In genomic region chr20:3072530-3073250, GRCh38 we compare ENCODE assay signal across 12 cellular contexts. TPM values are rescaled to one million over a fixed set of nuclear protein-coding genes. Genes with fewer than 3 reads are reported as not detected.
A peak's percentile ranks its signal among the peaks of the same experiment; 100 is the strongest.
DNase-seq lines count a peak whose midpoint lies in the region; ATAC-seq, FAIRE-seq and TF ChIP-seq lines count a peak whose summit lies in the region.
"Had no signal": no experiment of that assay in that cellular context is flagged by ENCODE, and none has a peak within 500 bp of the region (broad histone marks: within the 10 kb centered on the region; RNA-seq: fewer than 3 reads in every experiment).

No MANE protein-coding gene starts in this region.

- H3K27ac Mint-ChIP-seq in activated CD4-positive, alpha-beta T cell treated with anti-CD3 and anti-CD28 coated beads for 36 hours, result peak overlapping the region; percentile 87
- H3K27ac Mint-ChIP-seq in activated CD8-positive, alpha-beta T cell treated with anti-CD3 and anti-CD28 coated beads, Interleukin-2, amount 10 ng/mL, durations not matched to agents 7 days and 5 days, result no peak overlapping the region

- no peaks in the 10 kb centered on the region for H3K9me1 ChIP-seq in keratinocyte (ENCODE audit: control insufficient read depth, extremely low read depth, insufficient read depth, low read length)

- 77 to 81% (median 80%) methylated on average over 16 to 22 of the region's 22 CpGs for whole genome bisulfite sequencing in spleen, 5 donors
- WGBS in small intestine, 3 donors, result 79 to 89% (median 85%) methylated on average over 22 of the region's 22 CpGs
- 76 to 83% methylated on average over 19 to 22 of the region's 22 CpGs for WGBS in body of pancreas, 2 donors

- no peaks in the 10 kb centered on the region for H4K20me1 ChIP-seq in keratinocyte (ENCODE audit: control insufficient read depth, extremely low read depth, insufficient read depth, low read length)

- no peak for DNase-seq in activated CD4-positive, alpha-beta T cell treated with anti-CD3 and anti-CD28 coated beads for 36 hours
- no peak for DNase-seq in activated CD4-positive, alpha-beta T cell treated with anti-CD3 and anti-CD28 coated beads, Interleukin-2, amount 50 U/mL, for 48 hours
- DNase-seq in activated CD8-positive, alpha-beta T cell treated with anti-CD3 and anti-CD28 coated beads, Interleukin-2, amount 10 ng/mL, durations not matched to agents 7 days and 5 days, result no peak
- DNase-seq in keratinocyte (ENCODE audit: low read depth, low spot score), result no peak
- DNase-seq in spleen, result peak; percentile 42
- DNase-seq in small intestine, result no peak
- DNase-seq in body of pancreas, result no peak
- DNase-seq: NCI-H510A, tibial artery had no signal

- CTCF ChIA-PET in activated CD4-positive, alpha-beta T cell treated with anti-CD3 and anti-CD28 coated beads for 36 hours (lab: Charles Lee), result interaction anchor here (0.6 kb wide), 1 partner anchor 386 kb away, joined by 3 read pairs; no protein-coding TSS in a partner anchor
- CTCF ChIA-PET in activated CD8-positive, alpha-beta T cell treated with anti-CD3 and anti-CD28 coated beads, Interleukin-2, amount 10 ng/mL, durations not matched to agents 7 days and 5 days (lab: Charles Lee), result no interaction called here

- H3K4me1 ChIP-seq in keratinocyte (ENCODE audit: control insufficient read depth, extremely low read depth, insufficient read depth, low read length) (no peaks in the 10 kb centered on the region), spleen (peaks cover 0 to 30% (median 16%) of the 10 kb centered on the region in 6 donors), small intestine (ENCODE audit: control insufficient read depth in 2 of 2, insufficient read depth in 1 of 2, low read depth in 1 of 2, low read length in 1 of 2) (peaks cover 0 to 3% of the 10 kb centered on the region in 2 donors), body of pancreas (peaks cover 12% of the 10 kb centered on the region)

- H3K27me3 Mint-ChIP-seq in activated CD4-positive, alpha-beta T cell treated with anti-CD3 and anti-CD28 coated beads for 36 hours, result no peaks in the 10 kb centered on the region
- H3K27me3 Mint-ChIP-seq in activated CD8-positive, alpha-beta T cell treated with anti-CD3 and anti-CD28 coated beads, Interleukin-2, amount 10 ng/mL, durations not matched to agents 7 days and 5 days (ENCODE audit: low read depth), result peaks cover 25% of the 10 kb centered on the region

- H3K27me3 ChIP-seq in keratinocyte (ENCODE audit: control insufficient read depth, extremely low read depth, insufficient read depth, low read length) (peaks cover 25% of the 10 kb centered on the region), spleen (replicated peaks in 1 of 7) (peaks cover 0 to 50% (median 19%) of the 10 kb centered on the region in 7 donors), small intestine (ENCODE audit: control insufficient read depth in 2 of 2, insufficient read depth in 2 of 2, low read length in 2 of 2) (no peaks in the 10 kb centered on the region), body of pancreas (peaks cover 0 to 15% of the 10 kb centered on the region in 2 donors)

- intact Hi-C loops in activated CD4-positive, alpha-beta T cell treated with anti-CD3 and anti-CD28 coated beads for 36 hours (cut with DNase I, micrococcal nuclease), result loop anchor here in 1 of 2 experiments (5.0 kb wide), 1 partner anchor 85 kb away; the partner anchor contains the start of genes FASTKD5 and UBOX5
- intact Hi-C loops in spleen (cut with DNase I; ENCODE audit: low total_unique reads) (no loop called here), body of pancreas (cut with DNase I) (no loop called here)

- H3K4me1 Mint-ChIP-seq in activated CD4-positive, alpha-beta T cell treated with anti-CD3 and anti-CD28 coated beads for 36 hours, result peaks cover 34% of the 10 kb centered on the region
- H3K4me1 Mint-ChIP-seq in activated CD8-positive, alpha-beta T cell treated with anti-CD3 and anti-CD28 coated beads, Interleukin-2, amount 10 ng/mL, durations not matched to agents 7 days and 5 days (ENCODE audit: low read depth), result peaks cover 30% of the 10 kb centered on the region

- H3K9ac ChIP-seq in keratinocyte (ENCODE audit: control insufficient read depth, extremely low read depth, insufficient read depth, low read length), result no peak overlapping the region

- H3K9me3 Mint-ChIP-seq in activated CD4-positive, alpha-beta T cell treated with anti-CD3 and anti-CD28 coated beads for 36 hours (ENCODE audit: low read depth), result no peaks in the 10 kb centered on the region
- H3K9me3 Mint-ChIP-seq in activated CD8-positive, alpha-beta T cell treated with anti-CD3 and anti-CD28 coated beads, Interleukin-2, amount 10 ng/mL, durations not matched to agents 7 days and 5 days (ENCODE audit: insufficient read depth), result no peaks in the 10 kb centered on the region

- no peak for TF ChIP-seq CTCF in keratinocyte (optimal IDR thresholded peaks at IDR 0.05 in 1 of 3, IDR thresholded peaks at IDR 0.05 in 1 of 3, conservative IDR thresholded peaks at IDR 0.05 in 1 of 3; ENCODE audit: extremely low read depth in 1 of 3, insufficient read depth in 2 of 3, low read length in 3 of 3)
- no peak for TF ChIP-seq CTCF in spleen (IDR thresholded peaks at IDR 0.05 in 8 of 11, conservative IDR thresholded peaks at IDR 0.05 in 3 of 11)
- TF ChIP-seq CTCF in body of pancreas (IDR thresholded peaks at IDR 0.05), result no peak

- H3K4me3 Mint-ChIP-seq in activated CD4-positive, alpha-beta T cell treated with anti-CD3 and anti-CD28 coated beads for 36 hours, result peak overlapping the region; percentile 61
- peak overlapping the region; percentile 60 for H3K4me3 Mint-ChIP-seq in activated CD8-positive, alpha-beta T cell treated with anti-CD3 and anti-CD28 coated beads, Interleukin-2, amount 10 ng/mL, durations not matched to agents 7 days and 5 days

- H3K9me3 ChIP-seq in keratinocyte (ENCODE audit: control insufficient read depth, low read depth, low read length) (no peaks in the 10 kb centered on the region), spleen (no peaks in the 10 kb centered on the region), small intestine (ENCODE audit: control insufficient read depth, low read depth) (no peaks in the 10 kb centered on the region), body of pancreas (no peaks in the 10 kb centered on the region)
- H3K9me3 ChIP-seq: tibial artery had no signal

- H3K36me3 Mint-ChIP-seq in activated CD4-positive, alpha-beta T cell treated with anti-CD3 and anti-CD28 coated beads for 36 hours (ENCODE audit: low read depth), result no peaks in the 10 kb centered on the region
- H3K36me3 Mint-ChIP-seq in activated CD8-positive, alpha-beta T cell treated with anti-CD3 and anti-CD28 coated beads, Interleukin-2, amount 10 ng/mL, durations not matched to agents 7 days and 5 days (ENCODE audit: low read depth), result peaks cover 1% of the 10 kb centered on the region

- H3K4me2 ChIP-seq in keratinocyte (ENCODE audit: control insufficient read depth, extremely low read depth, insufficient read depth, low read depth, low read length), result peak overlapping the region; percentile 10

- POLR2A ChIA-PET in activated CD4-positive, alpha-beta T cell treated with anti-CD3 and anti-CD28 coated beads for 36 hours (lab: Charles Lee), result interaction anchor here (0.5 to 0.7 kb wide), 2 partner anchors 43 to 51 kb away, joined by 3 to 5 read pairs; no protein-coding TSS in a partner anchor
- POLR2A ChIA-PET in activated CD8-positive, alpha-beta T cell treated with anti-CD3 and anti-CD28 coated beads, Interleukin-2, amount 10 ng/mL, durations not matched to agents 7 days and 5 days (lab: Charles Lee), result interaction anchor here (0.5 to 1.0 kb wide), 2 partner anchors 87 to 834 kb away, joined by 3 read pairs; partner anchors contain the start of genes FASTKD5 and UBOX5

- FAIRE-seq in keratinocyte (lab: Jason Lieb, UNC), result no peak
- FAIRE-seq in small intestine (lab: Jason Lieb, UNC), result no peak
- FAIRE-seq: endometrium had no signal

- dilution Hi-C loops in keratinocyte (cut with MboI; ENCODE audit: extremely low pct_ligation_motif_present, low sequenced_read_pairs), result no loop called here

- ATAC-seq in activated CD4-positive, alpha-beta T cell treated with anti-CD3 and anti-CD28 coated beads for 36 hours, result no peak
- ATAC-seq in activated CD8-positive, alpha-beta T cell treated with anti-CD3 and anti-CD28 coated beads, Interleukin-2, amount 10 ng/mL, durations not matched to agents 7 days and 5 days, result no peak
- ATAC-seq in HG03432 (IDR thresholded peaks at IDR 0.05; ENCODE audit: unreplicated experiment), result no peak
- no peak for ATAC-seq in body of pancreas

- H3K27ac ChIP-seq in keratinocyte (ENCODE audit: control insufficient read depth, insufficient read depth, low read length) (no peak overlapping the region), spleen (peak overlapping the region in 2 of 8 donors; percentile 53 to 71), small intestine (ENCODE audit: low read depth in 1 of 2, low read length in 1 of 2) (no peak overlapping the region), body of pancreas (no peak overlapping the region)
- H3K27ac ChIP-seq: tibial artery had no signal

- no peaks in the 10 kb centered on the region for H3K36me3 ChIP-seq in keratinocyte (ENCODE audit: control insufficient read depth in 2 of 2, extremely low read depth in 1 of 2, insufficient read depth in 2 of 2, low read length in 2 of 2)
- no peaks in the 10 kb centered on the region for H3K36me3 ChIP-seq in spleen
- no peaks in the 10 kb centered on the region for H3K36me3 ChIP-seq in small intestine (ENCODE audit: control insufficient read depth in 2 of 2, insufficient read depth in 2 of 2, low read length in 2 of 2)
- no peaks in the 10 kb centered on the region for H3K36me3 ChIP-seq in body of pancreas (replicated peaks in 1 of 2; ENCODE audit: insufficient read depth in 1 of 2, low read depth in 2 of 2)
- H3K36me3 ChIP-seq: tibial artery had no signal

- no peaks in the 10 kb centered on the region for H3K79me2 ChIP-seq in keratinocyte (ENCODE audit: control insufficient read depth, insufficient read depth, low read length)

- H3K4me3 ChIP-seq in keratinocyte (ENCODE audit: control insufficient read depth in 2 of 3, extremely low read depth in 1 of 3, insufficient read depth in 2 of 3, low read depth in 1 of 3, low read length in 3 of 3), result no peak overlapping the region
- H3K4me3 ChIP-seq in spleen, result peak overlapping the region in 5 of 8 donors; percentile 53 to 81 (median 60)
- H3K4me3 ChIP-seq in small intestine (ENCODE audit: low read depth in 1 of 2, low read length in 2 of 2), result no peak overlapping the region
- H3K4me3 ChIP-seq in body of pancreas, result no peak overlapping the region

- TF ChIP-seq POLR2A in spleen (IDR thresholded peaks at IDR 0.05) (no peak), body of pancreas (IDR thresholded peaks at IDR 0.05) (no peak)

- no peak overlapping the region for H2AFZ ChIP-seq in keratinocyte (ENCODE audit: control insufficient read depth, low read length)

RNA-seq across cellular contexts. Expression of gene OXT, which starts 1.3 kb away (rescaled TPM):
- under 1 TPM in 1 of 2 experiments, not detected in 1; 0.40 TPM for total RNA-seq in activated CD4-positive, alpha-beta T cell treated with anti-CD3 and anti-CD28 coated beads for 36 hours
- not detected for total RNA-seq in activated CD8-positive, alpha-beta T cell treated with anti-CD3 and anti-CD28 coated beads, Interleukin-2, amount 10 ng/mL, durations not matched to agents 7 days and 5 days
- polyA plus RNA-seq in keratinocyte (not detected in 3 replicates), spleen (under 1 TPM in 2 of 3 donors, not detected in 1; 0.68 to 1.00 TPM), small intestine (10 to 100 TPM in 2 of 3 donors, 1 to 10 TPM in 1; 2.7 to 45.8 (median 36.2) TPM)
- polyA plus RNA-seq in keratinocyte (2011; ENCODE audit: low read depth), result not detected
- polyA plus RNA-seq in keratinocyte (2011; cell fraction: cytosol; rRNA removed), result not detected in 2 replicates
- polyA plus RNA-seq in keratinocyte (2011; cell fraction: nucleus; rRNA removed), result not detected in 2 replicates
- not detected in 2 replicates for polyA plus RNA-seq in keratinocyte (2012; ENCODE audit: low replicate concordance)
- not detected in 3 replicates for polyA minus RNA-seq in keratinocyte
- not detected for polyA minus RNA-seq in keratinocyte (2011; cell fraction: cytosol; rRNA and poly(A)+ RNA removed)
- not detected in 2 replicates for polyA minus RNA-seq in keratinocyte (2011; cell fraction: nucleus; rRNA and poly(A)+ RNA removed)
- total RNA-seq in spleen (not detected), body of pancreas (not detected)
- total RNA-seq: A172 had no signal

RNA-seq across cellular contexts. Expression of gene AVP, which starts 11.8 kb away (rescaled TPM):
- total RNA-seq in activated CD4-positive, alpha-beta T cell treated with anti-CD3 and anti-CD28 coated beads for 36 hours, result not detected
- not detected for total RNA-seq in activated CD8-positive, alpha-beta T cell treated with anti-CD3 and anti-CD28 coated beads, Interleukin-2, amount 10 ng/mL, durations not matched to agents 7 days and 5 days
- polyA plus RNA-seq in keratinocyte, result not detected in 3 replicates
- polyA plus RNA-seq in keratinocyte (2011; ENCODE audit: low read depth), result not detected
- not detected in 2 replicates for polyA plus RNA-seq in keratinocyte (2011; cell fraction: cytosol; rRNA removed)
- not detected in 2 replicates for polyA plus RNA-seq in keratinocyte (2011; cell fraction: nucleus; rRNA removed)
- polyA plus RNA-seq in keratinocyte (2012; ENCODE audit: low replicate concordance), result not detected in 2 replicates
- not detected in 3 replicates for polyA minus RNA-seq in keratinocyte
- not detected for polyA minus RNA-seq in keratinocyte (2011; cell fraction: cytosol; rRNA and poly(A)+ RNA removed)
- polyA minus RNA-seq in keratinocyte (2011; cell fraction: nucleus; rRNA and poly(A)+ RNA removed), result not detected in 2 replicates
- total RNA-seq in spleen, result 1 to 10 TPM in 1 of 7 donors, not detected in 6; 2.2 TPM
- polyA plus RNA-seq in spleen, result not detected
- polyA plus RNA-seq in small intestine, result 1 to 10 TPM in 1 of 3 donors, not detected in 2; 2.7 TPM
- not detected for total RNA-seq in body of pancreas
- total RNA-seq: A172 had no signal

RNA-seq across cellular contexts. Expression of gene MRPS26, which starts 26.8 kb away (rescaled TPM):
- 100 to 1,000 TPM; 107 to 153 TPM for total RNA-seq in activated CD4-positive, alpha-beta T cell treated with anti-CD3 and anti-CD28 coated beads for 36 hours
- 10 to 100 TPM; 37.4 to 38.9 TPM for total RNA-seq in activated CD8-positive, alpha-beta T cell treated with anti-CD3 and anti-CD28 coated beads, Interleukin-2, amount 10 ng/mL, durations not matched to agents 7 days and 5 days
- polyA plus RNA-seq in keratinocyte (29.8 to 37.4 TPM (median 33.0 TPM) in 3 replicates), spleen (10 to 100 TPM; 44.3 to 64.6 (median 60.6) TPM), small intestine (10 to 100 TPM; 58.4 to 77.5 (median 75.4) TPM)
- polyA plus RNA-seq in keratinocyte (2011; ENCODE audit: low read depth), result 8.5 TPM
- 15.4 and 35.1 TPM in 2 replicates for polyA plus RNA-seq in keratinocyte (2011; cell fraction: cytosol; rRNA removed)
- 12.1 and 17.0 TPM in 2 replicates for polyA plus RNA-seq in keratinocyte (2011; cell fraction: nucleus; rRNA removed)
- 36.1 and 49.3 TPM in 2 replicates for polyA plus RNA-seq in keratinocyte (2012; ENCODE audit: low replicate concordance)
- polyA minus RNA-seq in keratinocyte, result 9.1 to 10.3 TPM (median 9.6 TPM) in 3 replicates
- 24.7 TPM for polyA minus RNA-seq in keratinocyte (2011; cell fraction: cytosol; rRNA and poly(A)+ RNA removed)
- polyA minus RNA-seq in keratinocyte (2011; cell fraction: nucleus; rRNA and poly(A)+ RNA removed), result 7.1 and 7.8 TPM in 2 replicates
- total RNA-seq in spleen (10 to 100 TPM; 22.5 to 40.1 (median 25.3) TPM), body of pancreas (10 to 100 TPM; 28.0 to 29.0 TPM)

RNA-seq across cellular contexts. Expression of gene GNRH2, which starts 29.3 kb away (rescaled TPM):
- 1 to 10 TPM; 8.0 to 8.3 TPM for total RNA-seq in activated CD4-positive, alpha-beta T cell treated with anti-CD3 and anti-CD28 coated beads for 36 hours
- total RNA-seq in activated CD8-positive, alpha-beta T cell treated with anti-CD3 and anti-CD28 coated beads, Interleukin-2, amount 10 ng/mL, durations not matched to agents 7 days and 5 days, result 1 to 10 TPM; 1.5 to 1.7 TPM
- 0.18 TPM in 1 of 3 replicates, not detected in the others for polyA plus RNA-seq in keratinocyte
- polyA plus RNA-seq in keratinocyte (2011; ENCODE audit: low read depth), result not detected
- polyA plus RNA-seq in keratinocyte (2011; cell fraction: cytosol; rRNA removed), result not detected in 2 replicates
- polyA plus RNA-seq in keratinocyte (2011; cell fraction: nucleus; rRNA removed), result 0.24 and 0.52 TPM in 2 replicates
- 0.24 TPM in 1 of 2 replicates, not detected in the other for polyA plus RNA-seq in keratinocyte (2012; ENCODE audit: low replicate concordance)
- not detected in 3 replicates for polyA minus RNA-seq in keratinocyte
- polyA minus RNA-seq in keratinocyte (2011; cell fraction: cytosol; rRNA and poly(A)+ RNA removed), result not detected
- 2.1 TPM in 1 of 2 replicates, not detected in the other for polyA minus RNA-seq in keratinocyte (2011; cell fraction: nucleus; rRNA and poly(A)+ RNA removed)
- 1 to 10 TPM in 2 of 7 donors, under 1 TPM in 2, not detected in 3; 0.70 to 1.7 (median 1.0) TPM for total RNA-seq in spleen
- polyA plus RNA-seq in spleen, result not detected
- under 1 TPM in 1 of 3 donors, not detected in 2; 0.15 TPM for polyA plus RNA-seq in small intestine
- total RNA-seq in body of pancreas, result not detected
- total RNA-seq: A172 had no signal

Comparison
In these comparisons a context has a peak if more than half of its experiments do, and no peak if none do; other contexts are left out.
1. H3K4me3 ChIP-seq: peak in spleen (5 of 8); none in keratinocyte (0 of 3), small intestine (0 of 2) and body of pancreas (0 of 2).